ENCODE assay signal across 28 cellular contexts in the genomic region with DNA sequence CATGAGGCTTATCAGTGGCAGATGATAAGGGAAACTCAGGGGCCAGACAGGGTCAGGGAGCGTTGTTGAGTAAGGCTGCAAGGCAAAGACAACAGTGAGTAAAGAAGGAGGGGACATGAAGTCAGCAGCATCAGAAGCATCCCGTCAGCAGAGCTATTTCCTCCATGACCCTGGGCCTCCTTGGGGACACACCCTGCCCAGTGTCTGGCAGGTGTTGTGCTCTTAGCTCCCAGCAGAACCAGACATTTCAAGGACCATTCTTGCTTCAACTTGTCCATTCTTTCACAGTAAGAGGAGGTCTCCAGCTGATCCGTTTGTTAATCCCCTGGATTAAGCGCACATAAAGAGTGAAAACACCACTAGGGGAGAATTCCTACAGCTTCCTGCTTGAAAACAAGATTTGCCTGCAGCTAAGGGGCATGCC.
DNase-seq lines count a peak whose midpoint lies in the region; ATAC-seq lines count a peak whose summit lies in the region.
"Had no signal": no experiment of that assay in that cellular context is flagged by ENCODE, and none has a peak within 500 bp of the region (broad histone marks: within the 10 kb centered on the region; RNA-seq: fewer than 3 reads in every experiment).

No MANE protein-coding gene starts in this region.

- DNase-seq in HuH-7 (ENCODE audit: low spot score) = peak; percentile 14
- DNase-seq in SJCRH30 = peak; percentile 19 to 52
- DNase-seq in stimulated activated naive B cell treated with anti-CD40 and anti-IgM and Interleukin-4, amounts not matched to agents 10 μg/mL and 1 μg/mL and 100 μg/mL, for 72 hours = no peak
- no peak for DNase-seq in anterior cingulate cortex (lab: John Stamatoyannopoulos, UW)
- DNase-seq in GM03348 (ENCODE audit: low spot score) = no peak
- no peak for DNase-seq in kidney tubule cell (ENCODE audit: low spot score)
- DNase-seq: activated CD4-positive, alpha-beta memory T cell treated with anti-CD3 and anti-CD28 coated beads for 36 hours; activated CD4-positive, CD25-positive, alpha-beta regulatory T cell; activated CD8-positive, alpha-beta memory T cell treated with anti-CD3 and anti-CD28 coated beads, Interleukin-2, amount 50 U/mL, for 48 hours; dorsolateral prefrontal cortex; EL; foreskin fibroblast; GM23248; left ventricle myocardium superior; natural killer cell; NCI-H2171 treated with DMSO at 0.1 percent for 48 hours; NCI-H69; ovary; right cardiac atrium; stimulated activated CD4-positive, alpha-beta T cell treated with anti-CD3 and anti-CD28 coated beads, Interleukin-4, amount 100 ng/mL, for 4 hours; stimulated activated naive CD4-positive, alpha-beta T cell treated with Interleukin-2 at 50 U/mL for 16 hours had no signal

- peaks cover 5 to 18% of the 10 kb centered on the region in 2 donors for H3K9me3 Mint-ChIP-seq in stimulated activated naive B cell treated with anti-CD40 and anti-IgM and Interleukin-4, amounts not matched to agents 10 μg/mL and 1 μg/mL and 100 μg/mL, for 72 hours

- H3K27ac Mint-ChIP-seq in stimulated activated naive B cell treated with anti-CD40 and anti-IgM and Interleukin-4, amounts not matched to agents 10 μg/mL and 1 μg/mL and 100 μg/mL, for 72 hours = peak overlapping the region; percentile 75
- H3K27ac Mint-ChIP-seq: activated CD4-positive, alpha-beta memory T cell treated with anti-CD3 and anti-CD28 coated beads for 36 hours; activated naive CD8-positive, alpha-beta T cell; activated T-helper 17 cell treated with anti-CD3 and anti-CD28 coated beads, Interleukin-2, amount 50 U/mL, for 72 hours; mesothelial cell of epicardium; natural killer cell had no signal

- H3K27me3 Mint-ChIP-seq in stimulated activated naive B cell treated with anti-CD40 and anti-IgM and Interleukin-4, amounts not matched to agents 10 μg/mL and 1 μg/mL and 100 μg/mL, for 72 hours = no peaks in the 10 kb centered on the region
- H3K27me3 Mint-ChIP-seq: activated CD4-positive, alpha-beta memory T cell treated with anti-CD3 and anti-CD28 coated beads for 36 hours; activated naive CD8-positive, alpha-beta T cell; activated T-helper 17 cell treated with anti-CD3 and anti-CD28 coated beads, Interleukin-2, amount 50 U/mL, for 72 hours; central memory CD8-positive, alpha-beta T cell had no signal

- H3K36me3 ChIP-seq in SJCRH30 = no peaks in the 10 kb centered on the region
- H3K36me3 ChIP-seq: ovary had no signal

- ATAC-seq in esophagus mucosa (peak; percentile 98), GM19035 (IDR thresholded peaks at IDR 0.05; ENCODE audit: unreplicated experiment) (no peak)
- ATAC-seq in stimulated activated naive B cell treated with anti-CD40 and anti-IgM and Interleukin-4, amounts not matched to agents 10 μg/mL and 1 μg/mL and 100 μg/mL, for 72 hours (replicated peaks) = no peak
- ATAC-seq: activated T-helper 17 cell treated with anti-CD3 and anti-CD28 coated beads, Interleukin-2, amount 50 U/mL, for 72 hours; left ventricle myocardium superior; right cardiac atrium had no signal

- H3K4me1 Mint-ChIP-seq in stimulated activated naive B cell treated with anti-CD40 and anti-IgM and Interleukin-4, amounts not matched to agents 10 μg/mL and 1 μg/mL and 100 μg/mL, for 72 hours = no peaks in the 10 kb centered on the region
- H3K4me1 Mint-ChIP-seq: activated T-helper 17 cell treated with anti-CD3 and anti-CD28 coated beads, Interleukin-2, amount 50 U/mL, for 72 hours; central memory CD8-positive, alpha-beta T cell; mesothelial cell of epicardium; natural killer cell had no signal

- H3K27ac ChIP-seq in SJCRH30 = no peak overlapping the region
- H3K27ac ChIP-seq: dorsolateral prefrontal cortex, GM23248, KMS-11, ovary had no signal

- H3K36me3 Mint-ChIP-seq in stimulated activated naive B cell treated with anti-CD40 and anti-IgM and Interleukin-4, amounts not matched to agents 10 μg/mL and 1 μg/mL and 100 μg/mL, for 72 hours = no peaks in the 10 kb centered on the region
- H3K36me3 Mint-ChIP-seq: activated CD4-positive, alpha-beta memory T cell treated with anti-CD3 and anti-CD28 coated beads for 36 hours; activated naive CD8-positive, alpha-beta T cell had no signal

- no peak overlapping the region for H3K4me3 Mint-ChIP-seq in stimulated activated naive B cell treated with anti-CD40 and anti-IgM and Interleukin-4, amounts not matched to agents 10 μg/mL and 1 μg/mL and 100 μg/mL, for 72 hours
- H3K4me3 Mint-ChIP-seq: activated CD4-positive, alpha-beta memory T cell treated with anti-CD3 and anti-CD28 coated beads for 36 hours; activated naive CD8-positive, alpha-beta T cell; activated T-helper 17 cell treated with anti-CD3 and anti-CD28 coated beads, Interleukin-2, amount 50 U/mL, for 72 hours; central memory CD8-positive, alpha-beta T cell; mesothelial cell of epicardium; natural killer cell had no signal

- no peak overlapping the region for H3K4me3 ChIP-seq in SJCRH30
- H3K4me3 ChIP-seq: dorsolateral prefrontal cortex, GM23248, ovary had no signal

- peaks cover 7% of the 10 kb centered on the region; the same call in 1 of the 2 replicates for H3K4me1 ChIP-seq in SJCRH30

- no peaks in the 10 kb centered on the region for H3K9me3 ChIP-seq in SJCRH30 (replicated peaks)
- H3K9me3 ChIP-seq: ovary had no signal

- H3K27me3 ChIP-seq in SJCRH30 = no peaks in the 10 kb centered on the region
- H3K27me3 ChIP-seq: ovary had no signal

Comparison
In these comparisons a context has a peak if more than half of its experiments do, and no peak if none do; other contexts are left out.
1. DNase-seq: peak in HuH-7 (single experiment) and SJCRH30 (2 of 2); none in stimulated activated naive B cell treated with anti-CD40 and anti-IgM and Interleukin-4, amounts not matched to agents 10 μg/mL and 1 μg/mL and 100 μg/mL, for 72 hours (single experiment), anterior cingulate cortex (0 of 58), GM03348 (single experiment) and kidney tubule cell (single experiment).